20 cellular contexts compared by ENCODE assay signal in the genomic region with DNA sequence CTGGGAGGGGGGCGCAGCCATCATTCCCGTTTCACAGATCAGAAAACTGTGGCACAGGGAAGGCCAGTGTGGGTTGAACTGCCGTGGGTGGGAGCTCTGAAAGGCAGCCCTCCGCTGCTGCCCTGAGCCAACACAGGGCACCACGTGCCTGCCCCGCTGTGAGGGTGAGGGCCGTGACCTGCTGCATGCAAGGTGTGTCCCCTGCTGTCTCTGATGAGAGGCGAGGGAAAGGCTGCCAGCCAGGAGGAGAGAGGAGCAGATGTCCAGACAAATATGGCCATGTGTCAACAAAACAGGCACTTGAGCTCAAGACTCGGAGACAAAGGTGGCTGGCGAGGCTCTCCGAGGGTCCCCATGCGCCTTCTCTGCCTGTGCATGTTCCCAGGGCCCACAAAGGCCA.
"Had no signal": no experiment of that assay in that cellular context is flagged by ENCODE, and none has a peak within 500 bp of the region (broad histone marks: within the 10 kb centered on the region; RNA-seq: fewer than 3 reads in every experiment).

No MANE protein-coding gene starts in this region.

- H3K27me3 Mint-ChIP-seq: activated CD4-positive, alpha-beta T cell treated with anti-CD3 and anti-CD28 coated beads for 36 hours; activated CD8-positive, alpha-beta T cell treated with anti-CD3 and anti-CD28 coated beads for 36 hours; naive B cell; stimulated activated naive CD8-positive, alpha-beta T cell treated with anti-CD3 and anti-CD28 coated beads, Interleukin-15, amount 100 ng/mL, for 72 hours; type B pancreatic cell had no signal

- DNase-seq: activated CD4-positive, alpha-beta T cell treated with anti-CD3 and anti-CD28 coated beads for 36 hours; activated CD8-positive, alpha-beta memory T cell treated with anti-CD3 and anti-CD28 coated beads, Interleukin-2, amount 50 U/mL, for 4 hours; activated CD8-positive, alpha-beta T cell treated with anti-CD3 and anti-CD28 coated beads for 36 hours; activated gamma-delta T cell; activated T-cell treated with anti-CD3 and anti-CD28 coated beads, Interleukin-2, amount 50 U/mL, for 48 hours; body of pancreas; central memory CD4-positive, alpha-beta T cell; cortex of kidney; effector CD4-positive, alpha-beta T cell; foreskin fibroblast; hypothalamus; kidney; left ventricle myocardium inferior; naive B cell; pancreas; spleen; stimulated activated naive CD8-positive, alpha-beta T cell treated with anti-CD3 and anti-CD28 coated beads, Interleukin-15, amount 100 ng/mL, for 72 hours had no signal

- H3K4me3 Mint-ChIP-seq: activated CD4-positive, alpha-beta T cell treated with anti-CD3 and anti-CD28 coated beads for 36 hours; activated CD8-positive, alpha-beta T cell treated with anti-CD3 and anti-CD28 coated beads for 36 hours; naive B cell; stimulated activated naive CD8-positive, alpha-beta T cell treated with anti-CD3 and anti-CD28 coated beads, Interleukin-15, amount 100 ng/mL, for 72 hours; type B pancreatic cell had no signal

- H3K9me3 Mint-ChIP-seq: activated CD8-positive, alpha-beta T cell treated with anti-CD3 and anti-CD28 coated beads for 36 hours; activated naive CD4-positive, alpha-beta T cell treated with anti-CD3 and anti-CD28 coated beads, Interleukin-2, amount 50 U/mL, for 72 hours; naive B cell; neural progenitor cell; stimulated activated naive CD8-positive, alpha-beta T cell treated with anti-CD3 and anti-CD28 coated beads, Interleukin-15, amount 100 ng/mL, for 72 hours; type B pancreatic cell had no signal

- H3K27ac Mint-ChIP-seq: activated CD4-positive, alpha-beta T cell treated with anti-CD3 and anti-CD28 coated beads for 36 hours; activated CD8-positive, alpha-beta T cell treated with anti-CD3 and anti-CD28 coated beads for 36 hours; naive B cell; type B pancreatic cell had no signal
